Comparison of ENCODE assay signal across 1 cellular context in genomic region chr12:198708-199107, GRCh38.
TF ChIP-seq lines count a peak whose summit lies in the region.

No MANE protein-coding gene starts in this region.

TF ChIP-seq in SK-N-SH, 30 proteins besides CTCF, POLR2A, EP300 and RAD21 (continued from another document):
- TF ChIP-seq REST (IDR thresholded peaks at IDR 0.05; ENCODE audit: low read depth, low read length) = no peak
- TF ChIP-seq MAX (IDR thresholded peaks at IDR 0.05; ENCODE audit: low read depth) = no peak
- TF ChIP-seq CHD2 (IDR thresholded peaks at IDR 0.05; ENCODE audit: low read length, partially characterized antibody) = no peak
- no peak for TF ChIP-seq POLR2AphosphoS5 (IDR thresholded peaks at IDR 0.05; ENCODE audit: low read depth, low read length)
- TF ChIP-seq GATA2 (CRISPR knock-in tag; IDR thresholded peaks at IDR 0.05) = no peak; the same call in 1 of the 2 replicates
- TF ChIP-seq ELF1 (IDR thresholded peaks at IDR 0.05) = no peak
- no peak for TF ChIP-seq JUND (IDR thresholded peaks at IDR 0.05)
- TF ChIP-seq MXI1 (IDR thresholded peaks at IDR 0.05; ENCODE audit: low read depth, low read length) = no peak
- no peak for TF ChIP-seq TCF12 (IDR thresholded peaks at IDR 0.05)
- TF ChIP-seq RFX5 (IDR thresholded peaks at IDR 0.05; ENCODE audit: low read length) = no peak
- TF ChIP-seq NRF1 (IDR thresholded peaks at IDR 0.05; ENCODE audit: low read depth, low read length) = no peak
- TF ChIP-seq IRF3 (IDR thresholded peaks at IDR 0.05; ENCODE audit: low read depth, low read length) = no peak
- no peak for TF ChIP-seq PBX3 (IDR thresholded peaks at IDR 0.05)
- TF ChIP-seq FOSL2 (IDR thresholded peaks at IDR 0.05; ENCODE audit: borderline replicate concordance, low read depth) = no peak
